Comparison of ENCODE assay signal across 14 cellular contexts in genomic region chr6:101806241-101806640, GRCh38.
A peak's percentile ranks its signal among the peaks of the same experiment; 100 is the strongest.
DNase-seq lines count a peak whose midpoint lies in the region; ATAC-seq and TF ChIP-seq lines count a peak whose summit lies in the region.
"Had no signal": no experiment of that assay in that cellular context is flagged by ENCODE, and none has a peak within 500 bp of the region (broad histone marks: within the 10 kb centered on the region; RNA-seq: fewer than 3 reads in every experiment).

No MANE protein-coding gene starts in this region.

- no peak overlapping the region for H3K4me3 Mint-ChIP-seq in activated naive CD8-positive, alpha-beta T cell treated with anti-CD3 and anti-CD28 coated beads, Interleukin-2, amount 50 U/mL, for 24 hours

- no peaks in the 10 kb centered on the region for H3K27me3 Mint-ChIP-seq in activated naive CD8-positive, alpha-beta T cell treated with anti-CD3 and anti-CD28 coated beads, Interleukin-2, amount 50 U/mL, for 24 hours

- H3K9me3 Mint-ChIP-seq in activated naive CD8-positive, alpha-beta T cell treated with anti-CD3 and anti-CD28 coated beads, Interleukin-2, amount 50 U/mL, for 24 hours, result no peaks in the 10 kb centered on the region

- TF ChIP-seq CTCF in fibroblast of pulmonary artery (IDR thresholded peaks at IDR 0.05; ENCODE audit: low read length, missing control alignments), result no peak

- peak; percentile 78 for DNase-seq in A172 (ENCODE audit: low spot score)
- DNase-seq in HCEC 1CT, result peak; percentile 90
- peak; percentile 53 to 91 for DNase-seq in SW 1271 (lab: John Stamatoyannopoulos, UW)
- peak; percentile 81 for DNase-seq in fibroblast of pulmonary artery (ENCODE audit: low read depth)
- DNase-seq in NOMO-1 treated with DMSO at 0.1 percent for 48 hours (lab: John Stamatoyannopoulos, UW; ENCODE audit: unreplicated experiment), result no peak
- no peak for DNase-seq in activated naive CD8-positive, alpha-beta T cell treated with anti-CD3 and anti-CD28 coated beads, Interleukin-2, amount 50 U/mL, for 24 hours
- DNase-seq: 8988T; activated CD4-positive, alpha-beta T cell treated with anti-CD3 and anti-CD28 coated beads for 1 hour; T-helper 1 cell had no signal

- no peak overlapping the region for H3K27ac Mint-ChIP-seq in activated naive CD8-positive, alpha-beta T cell treated with anti-CD3 and anti-CD28 coated beads, Interleukin-2, amount 50 U/mL, for 24 hours
- H3K27ac Mint-ChIP-seq: activated naive CD4-positive, alpha-beta T cell treated with anti-CD3 and anti-CD28 coated beads, Interleukin-2, amount 50 U/mL, for 72 hours had no signal

- H3K4me3 ChIP-seq in fibroblast of pulmonary artery (replicated peaks; ENCODE audit: low read depth, low read length), result no peak overlapping the region
- H3K4me3 ChIP-seq: coronary artery had no signal

- no peaks in the 10 kb centered on the region for H3K4me1 Mint-ChIP-seq in activated naive CD8-positive, alpha-beta T cell treated with anti-CD3 and anti-CD28 coated beads, Interleukin-2, amount 50 U/mL, for 24 hours

- ATAC-seq in activated naive CD8-positive, alpha-beta T cell treated with anti-CD3 and anti-CD28 coated beads, Interleukin-2, amount 50 U/mL, for 24 hours, result no peak
- ATAC-seq in GM18517 (IDR thresholded peaks at IDR 0.05; ENCODE audit: unreplicated experiment) (no peak), GM21447 (IDR thresholded peaks at IDR 0.05; ENCODE audit: unreplicated experiment) (no peak)
- ATAC-seq: activated naive CD4-positive, alpha-beta T cell treated with anti-CD3 and anti-CD28 coated beads, Interleukin-2, amount 50 U/mL, for 72 hours; HepG2 had no signal

- H3K36me3 Mint-ChIP-seq in activated naive CD8-positive, alpha-beta T cell treated with anti-CD3 and anti-CD28 coated beads, Interleukin-2, amount 50 U/mL, for 24 hours (ENCODE audit: low read depth), result no peaks in the 10 kb centered on the region
- H3K36me3 Mint-ChIP-seq: activated naive CD4-positive, alpha-beta T cell treated with anti-CD3 and anti-CD28 coated beads, Interleukin-2, amount 50 U/mL, for 72 hours had no signal

Comparison
In these comparisons a context has a peak if more than half of its experiments do, and no peak if none do; other contexts are left out.
1. DNase-seq: peak in A172 (single experiment), HCEC 1CT (single experiment), SW 1271 (2 of 2) and fibroblast of pulmonary artery (single experiment); none in NOMO-1 treated with DMSO at 0.1 percent for 48 hours (single experiment) and activated naive CD8-positive, alpha-beta T cell treated with anti-CD3 and anti-CD28 coated beads, Interleukin-2, amount 50 U/mL, for 24 hours (single experiment).